Comparison of ENCODE assay signal across 28 cellular contexts in the genomic region with DNA sequence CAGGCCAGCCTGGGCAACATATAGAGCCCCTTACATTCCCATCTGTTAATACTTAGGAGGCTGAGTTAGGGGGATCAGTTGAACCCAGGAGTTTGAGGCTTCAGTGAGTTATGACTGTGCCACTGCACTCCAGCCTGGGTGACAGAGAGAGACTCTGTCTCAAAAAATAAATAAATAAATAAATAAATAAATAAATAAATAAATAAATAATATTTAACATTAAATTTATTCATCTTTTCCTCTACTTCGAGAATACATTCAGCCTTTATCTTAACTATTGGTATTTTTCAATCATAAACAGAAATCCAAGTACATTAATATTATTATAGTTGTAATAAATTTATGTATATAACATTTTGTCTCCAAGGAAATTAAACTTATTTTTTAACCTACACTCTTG.
"Had no signal": no experiment of that assay in that cellular context is flagged by ENCODE, and none has a peak within 500 bp of the region (broad histone marks: within the 10 kb centered on the region; RNA-seq: fewer than 3 reads in every experiment).

No MANE protein-coding gene starts in this region.

- H3K4me1 ChIP-seq: left lung, lower lobe of right lung, neural progenitor cell, prostate gland, stomach, testis, thyroid gland, transverse colon, upper lobe of left lung, vagina had no signal

- ATAC-seq: left colon; left lung; lower lobe of right lung; naive thymus-derived CD8-positive, alpha-beta T cell; right cardiac atrium; sciatic nerve; stimulated activated naive B cell treated with anti-CD40 and anti-IgM and Interleukin-4, amounts not matched to agents 10 μg/mL and 1 μg/mL and 100 μg/mL, for 72 hours; stimulated activated naive CD8-positive, alpha-beta T cell treated with anti-CD3 and anti-CD28 coated beads, Interleukin-15, Interleukin-2, amounts not matched to agents 100 U/mL and 50 U/mL, for 24 hours had no signal

- H3K27me3 ChIP-seq: left lung, neural progenitor cell, neutrophil, stomach, testis, thyroid gland, transverse colon, upper lobe of left lung, vagina had no signal

- H3K9me3 ChIP-seq: prostate gland, testis, thyroid gland, vagina had no signal

- H2AFZ ChIP-seq: neural progenitor cell had no signal

- H3K27ac ChIP-seq: left lung, lower lobe of right lung, neural progenitor cell, neutrophil, prostate gland, skin epidermis, stomach, testis, thyroid gland, transverse colon, upper lobe of left lung, vagina had no signal

- DNase-seq: hippocampal formation; left colon; left lung; lower lobe of right lung; mammary epithelial cell; mesenchymal stem cell; naive thymus-derived CD8-positive, alpha-beta T cell; occipital lobe; retina; right cardiac atrium; stimulated activated CD4-positive, alpha-beta T cell treated with anti-CD3 and anti-CD28 coated beads, Interleukin-12 subunit alpha, Interleukin-12 subunit beta, amount 100 ng/mL, for 4 hours; stimulated activated CD4-positive, alpha-beta T cell treated with anti-CD3 and anti-CD28 coated beads, Interleukin-15, amount 100 ng/mL, for 24 hours; stimulated activated CD4-positive, alpha-beta T cell treated with anti-CD3 and anti-CD28 coated beads, Interleukin-2, amount 100 ng/mL, for 24 hours; stimulated activated CD4-positive, alpha-beta T cell treated with anti-CD3 and anti-CD28 coated beads, Interleukin-4, amount 100 ng/mL, for 1 hour; stimulated activated naive B cell treated with anti-CD40 and anti-IgM and Interleukin-4, amounts not matched to agents 10 μg/mL and 1 μg/mL and 100 μg/mL, for 72 hours; stimulated activated naive CD8-positive, alpha-beta T cell treated with anti-CD3 and anti-CD28 coated beads, Interleukin-15, Interleukin-2, amounts not matched to agents 100 U/mL and 50 U/mL, for 24 hours; stomach; testis; thyroid gland; transverse colon; upper lobe of left lung had no signal

- H3K9ac ChIP-seq: neural progenitor cell had no signal

- FAIRE-seq: keratinocyte had no signal

- H3K36me3 ChIP-seq: left lung, lower lobe of right lung, neural progenitor cell, neutrophil, prostate gland, stomach, thyroid gland, transverse colon, upper lobe of left lung, vagina had no signal

- H3K4me3 ChIP-seq: left lung, lower lobe of right lung, neural progenitor cell, prostate gland, skin epidermis, stomach, testis, thyroid gland, transverse colon, upper lobe of left lung, vagina had no signal

- H3K4me2 ChIP-seq: neural progenitor cell had no signal
